ENCODE assay signal across 7 cellular contexts in the genomic region with DNA sequence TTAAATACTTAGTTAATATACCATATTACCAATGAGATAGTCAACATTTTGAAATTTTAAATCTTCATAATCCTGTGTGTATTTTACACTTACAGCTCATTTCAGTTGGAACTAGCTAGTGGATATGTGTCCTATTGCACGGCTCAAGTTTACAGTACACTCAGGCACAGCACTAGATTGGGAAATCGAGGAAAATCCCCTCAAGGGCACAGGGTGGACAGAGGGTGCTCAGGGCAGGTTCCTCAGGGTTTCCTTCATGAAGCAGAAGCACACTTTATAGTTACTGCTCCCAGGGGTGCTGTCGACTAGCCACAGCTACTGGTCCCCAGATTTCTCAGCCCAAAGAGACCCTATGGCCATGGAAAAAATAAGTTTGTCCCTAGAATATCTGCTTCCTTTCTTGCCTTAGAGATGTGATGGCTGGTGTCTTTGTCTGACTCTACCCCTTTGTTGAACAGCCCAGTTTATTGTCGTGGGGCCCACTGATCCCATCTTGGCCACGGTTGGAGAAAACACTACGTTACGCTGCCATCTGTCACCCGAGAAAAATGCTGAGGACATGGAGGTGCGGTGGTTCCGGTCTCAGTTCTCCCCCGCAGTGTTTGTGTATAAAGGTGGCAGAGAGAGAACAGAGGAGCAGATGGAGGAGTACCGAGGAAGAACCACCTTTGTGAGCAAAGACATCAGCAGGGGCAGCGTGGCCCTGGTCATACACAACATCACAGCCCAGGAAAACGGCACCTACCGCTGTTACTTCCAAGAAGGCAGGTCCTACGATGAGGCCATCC.
A peak's percentile ranks its signal among the peaks of the same experiment; 100 is the strongest.
DNase-seq lines count a peak whose midpoint lies in the region; ATAC-seq and TF ChIP-seq lines count a peak whose summit lies in the region.
"Had no signal": no experiment of that assay in that cellular context is flagged by ENCODE, and none has a peak within 500 bp of the region (broad histone marks: within the 10 kb centered on the region; RNA-seq: fewer than 3 reads in every experiment).

No MANE protein-coding gene starts in this region.

- no peaks in the 10 kb centered on the region for H3K9me3 Mint-ChIP-seq in activated naive CD4-positive, alpha-beta T cell treated with anti-CD3 and anti-CD28 coated beads, Interleukin-2, amount 10 ng/mL, durations not matched to agents 7 days and 5 days

- peaks cover 0 to 50% (median 46%) of the 10 kb centered on the region in 4 donors for H3K4me1 ChIP-seq in tibial artery

- peak overlapping the region; percentile 53 for H3K4me3 Mint-ChIP-seq in activated naive CD4-positive, alpha-beta T cell treated with anti-CD3 and anti-CD28 coated beads, Interleukin-2, amount 10 ng/mL, durations not matched to agents 7 days and 5 days

- H3K4me1 Mint-ChIP-seq in activated naive CD4-positive, alpha-beta T cell treated with anti-CD3 and anti-CD28 coated beads, Interleukin-2, amount 10 ng/mL, durations not matched to agents 7 days and 5 days = peaks cover 64% of the 10 kb centered on the region

- peak overlapping the region in 1 of 2 donors; percentile 17 for H3K27ac ChIP-seq in tibial artery

- no peak for DNase-seq in activated naive CD4-positive, alpha-beta T cell treated with anti-CD3 and anti-CD28 coated beads, Interleukin-2, amount 10 ng/mL, durations not matched to agents 7 days and 5 days
- DNase-seq in activated naive CD4-positive, alpha-beta T cell treated with anti-CD3 and anti-CD28 coated beads, Interleukin-2, amount 50 U/mL, for 16 hours = no peak
- DNase-seq in fibroblast of mammary gland (ENCODE audit: low read depth) (no peak), tibial artery (no peak), NCI-H510A treated with DMSO at 0.1 percent for 48 hours (lab: John Stamatoyannopoulos, UW) (no peak)
- DNase-seq: NCI-H69 had no signal

- TF ChIP-seq CTCF in fibroblast of mammary gland (conservative IDR thresholded peaks at IDR 0.05; ENCODE audit: control insufficient read depth, insufficient read depth, low read depth, low read length) (no peak), tibial artery (IDR thresholded peaks at IDR 0.05) (no peak)

- H3K27ac Mint-ChIP-seq in activated naive CD4-positive, alpha-beta T cell treated with anti-CD3 and anti-CD28 coated beads, Interleukin-2, amount 10 ng/mL, durations not matched to agents 7 days and 5 days = no peak overlapping the region

- no peaks in the 10 kb centered on the region for H3K27me3 Mint-ChIP-seq in activated naive CD4-positive, alpha-beta T cell treated with anti-CD3 and anti-CD28 coated beads, Interleukin-2, amount 10 ng/mL, durations not matched to agents 7 days and 5 days

- intact Hi-C loops in tibial artery (cut with DNase I; ENCODE audit: low total_unique reads) = no loop called here

- CTCF ChIA-PET in activated naive CD4-positive, alpha-beta T cell treated with anti-CD3 and anti-CD28 coated beads, Interleukin-2, amount 10 ng/mL, durations not matched to agents 7 days and 5 days (lab: Charles Lee) = no interaction called here

- ATAC-seq in GM21423 (IDR thresholded peaks at IDR 0.05; ENCODE audit: unreplicated experiment) = no peak

- H3K27me3 ChIP-seq in tibial artery = no peaks in the 10 kb centered on the region

- H3K4me3 ChIP-seq in fibroblast of mammary gland (ENCODE audit: control insufficient read depth, low read depth, low read length) (peak overlapping the region; percentile 98), tibial artery (peak overlapping the region; percentile 90 to 98)

- peaks cover 30 to 33% (median 32%) of the 10 kb centered on the region in 3 donors for H3K36me3 ChIP-seq in tibial artery

- H3K36me3 Mint-ChIP-seq in activated naive CD4-positive, alpha-beta T cell treated with anti-CD3 and anti-CD28 coated beads, Interleukin-2, amount 10 ng/mL, durations not matched to agents 7 days and 5 days = peaks cover 65% of the 10 kb centered on the region

- H3K9me3 ChIP-seq in tibial artery = no peaks in the 10 kb centered on the region
